16 cellular contexts compared by ENCODE assay signal in the genomic region with DNA sequence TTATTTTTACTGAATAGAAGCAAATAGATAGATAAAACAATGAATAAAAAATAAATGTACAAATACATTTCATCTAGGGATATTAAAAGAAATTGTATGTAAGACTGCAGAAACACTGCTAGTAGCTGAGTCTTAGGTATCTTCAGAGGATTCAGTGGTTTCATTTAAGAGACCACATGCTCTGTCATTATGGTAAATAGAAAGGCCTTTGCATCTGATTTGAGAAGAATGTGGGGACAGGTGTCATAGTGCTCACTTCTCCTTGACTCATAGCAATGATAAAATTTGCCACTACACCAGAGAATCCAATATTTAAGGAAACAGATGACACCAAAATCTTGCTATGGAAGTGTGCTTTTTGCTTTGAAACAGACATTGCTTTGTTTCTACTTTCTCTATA. TPM values are rescaled to one million over a fixed set of nuclear protein-coding genes. Genes with fewer than 3 reads are reported as not detected.
DNase-seq lines count a peak whose midpoint lies in the region; ATAC-seq, FAIRE-seq and TF ChIP-seq lines count a peak whose summit lies in the region.
"Had no signal": no experiment of that assay in that cellular context is flagged by ENCODE, and none has a peak within 500 bp of the region (broad histone marks: within the 10 kb centered on the region; RNA-seq: fewer than 3 reads in every experiment).

No MANE protein-coding gene starts in this region.

- no peak overlapping the region for H2AFZ ChIP-seq in GM12878 (ENCODE audit: control insufficient read depth, low read depth, low read length)

- no peaks in the 10 kb centered on the region for H3K4me1 ChIP-seq in GM12878 (ENCODE audit: control insufficient read depth, insufficient read depth, low read length)
- H3K4me1 ChIP-seq: BLaER1, stomach, vagina had no signal

- no peaks in the 10 kb centered on the region; the same call in 2 of the 3 replicates for H3K9me3 ChIP-seq in GM12878 (replicated peaks; ENCODE audit: control insufficient read depth, insufficient read depth, low read length)
- H3K9me3 ChIP-seq: BLaER1, stomach, vagina had no signal

- no peak for FAIRE-seq in GM12878 (lab: Jason Lieb, UNC)
- FAIRE-seq: islet of Langerhans had no signal

- no peak overlapping the region for H3K27ac ChIP-seq in GM12878 (ENCODE audit: control insufficient read depth, insufficient read depth)
- H3K27ac ChIP-seq: BLaER1, stomach, vagina had no signal

- no peak overlapping the region for H3K9ac ChIP-seq in GM12878 (ENCODE audit: control insufficient read depth, insufficient read depth, low read length)
- H3K9ac ChIP-seq: BLaER1 had no signal

- no peaks in the 10 kb centered on the region for H3K79me2 ChIP-seq in GM12878 (ENCODE audit: control insufficient read depth, insufficient read depth, low read length)

- no peak for TF ChIP-seq EP300 in GM12878 (IDR thresholded peaks at IDR 0.05; ENCODE audit: borderline replicate concordance in 1 of 2, control insufficient read depth in 1 of 2, low read depth in 2 of 2, low read length in 2 of 2)

- H3K4me3 ChIP-seq in GM12878: no peak overlapping the region
- H3K4me3 ChIP-seq: BLaER1, stomach, vagina had no signal

- intact Hi-C loops in GM12878 (cut with micrococcal nuclease; ENCODE audit: unreplicated experiment): loop anchor here (10.0 kb wide), 1 partner anchor 97 kb away; no protein-coding TSS in a partner anchor

- ATAC-seq in GM18870 (IDR thresholded peaks at IDR 0.05; ENCODE audit: unreplicated experiment): peak; percentile 67
- ATAC-seq in GM21515 (IDR thresholded peaks at IDR 0.05; ENCODE audit: unreplicated experiment): peak; percentile 49
- ATAC-seq in HG03139 (IDR thresholded peaks at IDR 0.05; ENCODE audit: unreplicated experiment): peak; percentile 65
- peak; percentile 95 for ATAC-seq in GM12878
- ATAC-seq: sciatic nerve had no signal

- no peaks in the 10 kb centered on the region for H3K36me3 ChIP-seq in GM12878 (ENCODE audit: control insufficient read depth in 2 of 2, insufficient read depth in 2 of 2, low read length in 1 of 2)
- H3K36me3 ChIP-seq: BLaER1, stomach, vagina had no signal

- BruUV-seq in GM12878 (replicated peaks; lab: Mats Ljungman, UMichigan): no TSS peak

- RAD21 ChIA-PET in GM12878 (lab: Charles Lee; ENCODE audit: unreplicated experiment): interaction anchor here (1.3 to 2.4 kb wide), 2 partner anchors 32 to 165 kb away, joined by 4 to 7 read pairs; no protein-coding TSS in a partner anchor

- CTCF ChIA-PET in GM12878 (lab: Yijun Ruan, JAX): no interaction called here

- H4K20me1 ChIP-seq in GM12878 (ENCODE audit: control insufficient read depth, insufficient read depth): no peaks in the 10 kb centered on the region
- H4K20me1 ChIP-seq: BLaER1 had no signal

- 0 out of 2 replicates have a peak overlapping the region, but pooled peaks have one; percentile 33 for H3K4me2 ChIP-seq in GM12878 (ENCODE audit: control insufficient read depth, insufficient read depth)
- H3K4me2 ChIP-seq: BLaER1 had no signal

- no peak for TF ChIP-seq RAD21 in GM12878 (IDR thresholded peaks at IDR 0.05; ENCODE audit: insufficient read depth, low read depth, low read length)

- SMC1A ChIA-PET in GM12878 (lab: Charles Lee; ENCODE audit: uncharacterized antibody, unreplicated experiment): interaction anchor here (0.8 to 1.8 kb wide), 7 partner anchors 9 to 167 kb away, joined by 3 to 6 read pairs (median 4); no protein-coding TSS in a partner anchor

- H3K27me3 ChIP-seq in GM12878 (replicated peaks in 1 of 2; ENCODE audit: control insufficient read depth in 2 of 2, insufficient read depth in 2 of 2, low read length in 1 of 2): no peaks in the 10 kb centered on the region
- H3K27me3 ChIP-seq: stomach, vagina had no signal

- in situ Hi-C loops in GM12878 (cut with MboI): no loop called here

- TF ChIP-seq CTCF in GM12878 (IDR thresholded peaks at IDR 0.05 in 2 of 3, conservative IDR thresholded peaks at IDR 0.05 in 1 of 3; ENCODE audit: control insufficient read depth in 2 of 3, extremely low read depth in 1 of 3, insufficient read depth in 1 of 3, low read depth in 3 of 3, low read length in 3 of 3): no peak

- TF ChIP-seq POLR2A in GM12878 (IDR thresholded peaks at IDR 0.05; ENCODE audit: low read depth, low read length): no peak

- POLR2A ChIA-PET in GM12878 (lab: Charles Lee): no interaction called here

- no peak for DNase-seq in GM12878 (ENCODE audit: low read depth, low spot score)
- DNase-seq in activated naive CD4-positive, alpha-beta T cell treated with anti-CD3 and anti-CD28 coated beads, Interleukin-2, amount 50 U/mL, for 16 hours: no peak
- DNase-seq in activated CD4-positive, alpha-beta T cell treated with anti-CD3 and anti-CD28 coated beads, Interleukin-2, amount 50 U/mL, for 1 hour: no peak
- no peak for DNase-seq in hippocampal formation (lab: John Stamatoyannopoulos, UW)
- DNase-seq: cerebellar nuclear complex, NCI-H1092, stomach had no signal

TF ChIP-seq in GM12878, 131 proteins besides CTCF, POLR2A, EP300 and RAD21:
- TF ChIP-seq BCL11A (IDR thresholded peaks at IDR 0.05; ENCODE audit: low read depth, low read length) (0 out of 2 replicates have a peak, but pooled peaks have one; percentile 21), MXI1 (IDR thresholded peaks at IDR 0.05; ENCODE audit: low read depth, low read length) (0 out of 2 replicates have a peak, but pooled peaks have one; percentile 17), SMC3 (IDR thresholded peaks at IDR 0.05; ENCODE audit: borderline replicate concordance, low read length) (no peak), RUNX3 (IDR thresholded peaks at IDR 0.05; ENCODE audit: low read length) (peak; percentile 51), SPI1 (IDR thresholded peaks at IDR 0.05; ENCODE audit: borderline replicate concordance, insufficient read depth, low read depth, low read length) (peak; percentile 39; the same call in 1 of the 2 replicates)

RNA-seq across cellular contexts. Expression of a gene that starts 59.8 kb away (rescaled TPM):
- not detected in 2 replicates for total RNA-seq in GM12878 (2013; cell fraction: nucleolus; rRNA removed)
- total RNA-seq in GM12878 (2014; rRNA removed): not detected in 2 replicates
- total RNA-seq in GM12878 (2014; rRNA removed; fragmentation: Illumina TruSeq; extraction: Trizol): not detected in 2 replicates
- not detected in 2 replicates for total RNA-seq in GM12878 (2021)
- not detected for polyA plus RNA-seq in GM12878 (2011; ENCODE audit: low read depth)
- polyA plus RNA-seq in GM12878 (2011; rRNA removed): not detected in 2 replicates
- polyA plus RNA-seq in GM12878 (2011; cell fraction: cytosol; rRNA removed): not detected in 2 replicates
- polyA plus RNA-seq in GM12878 (2011; cell fraction: nucleus; rRNA removed): not detected in 2 replicates
- not detected in 2 replicates for polyA plus RNA-seq in GM12878 (2012)
- polyA plus RNA-seq in GM12878 (2014; fragmentation: Illumina TruSeq; extraction: Trizol): not detected in 2 replicates
- polyA plus RNA-seq in GM12878 (2014; fragmentation: Nextera tagmentation; extraction: Ambion mirVana): not detected
- not detected in 2 replicates for polyA plus RNA-seq in GM12878 (2014; rRNA removed)
- polyA plus RNA-seq in GM12878 (2016; fragmentation: Nextera tagmentation; extraction: Ambion mirVana): not detected
- polyA minus RNA-seq in GM12878 (2011; rRNA and poly(A)+ RNA removed): not detected in 2 replicates
- not detected in 2 replicates for polyA minus RNA-seq in GM12878 (2011; cell fraction: cytosol; rRNA and poly(A)+ RNA removed)
- polyA minus RNA-seq in GM12878 (2011; cell fraction: nucleus; rRNA and poly(A)+ RNA removed): not detected in 2 replicates
- total RNA-seq: glomerular endothelial cell, HT1080, sciatic nerve, stomach, vagina had no signal
- polyA plus RNA-seq: stomach had no signal
